ENCODE assay signal across 8 cellular contexts in genomic region chr10:102449321-102450123, GRCh38. TPM values are rescaled to one million over a fixed set of nuclear protein-coding genes. Genes with fewer than 3 reads are reported as not detected.
A peak's percentile ranks its signal among the peaks of the same experiment; 100 is the strongest.
DNase-seq lines count a peak whose midpoint lies in the region; ATAC-seq lines count a peak whose summit lies in the region.

No MANE protein-coding gene starts in this region.

- H3K36me3 Mint-ChIP-seq in activated CD4-positive, alpha-beta T cell treated with anti-CD3 and anti-CD28 coated beads, Interleukin-2, amount 10 ng/mL, durations not matched to agents 7 days and 5 days (ENCODE audit: low read depth) = peaks cover 15% of the 10 kb centered on the region
- peaks cover 11% of the 10 kb centered on the region for H3K36me3 Mint-ChIP-seq in dendritic cell treated with granulocyte-macrophage colony-stimulating factor and Interleukin-4, amounts not matched to agents 40 ng/mL and 50 ng/mL, for 4 days (ENCODE audit: low read depth)

- POLR2A ChIA-PET in activated CD4-positive, alpha-beta T cell treated with anti-CD3 and anti-CD28 coated beads, Interleukin-2, amount 10 ng/mL, durations not matched to agents 7 days and 5 days (lab: Charles Lee) = interaction anchor here (1.0 to 1.2 kb wide), 3 partner anchors 12 to 54 kb away, joined by 3 to 8 read pairs (median 5); partner anchors contain the start of genes CUEDC2 and NFKB2

- H3K27me3 Mint-ChIP-seq in activated CD4-positive, alpha-beta T cell treated with anti-CD3 and anti-CD28 coated beads, Interleukin-2, amount 10 ng/mL, durations not matched to agents 7 days and 5 days = no peaks in the 10 kb centered on the region
- no peaks in the 10 kb centered on the region for H3K27me3 Mint-ChIP-seq in dendritic cell treated with granulocyte-macrophage colony-stimulating factor and Interleukin-4, amounts not matched to agents 40 ng/mL and 50 ng/mL, for 4 days

- H3K4me3 Mint-ChIP-seq in activated CD4-positive, alpha-beta T cell treated with anti-CD3 and anti-CD28 coated beads, Interleukin-2, amount 10 ng/mL, durations not matched to agents 7 days and 5 days = peak overlapping the region; percentile 86
- H3K4me3 Mint-ChIP-seq in dendritic cell treated with granulocyte-macrophage colony-stimulating factor and Interleukin-4, amounts not matched to agents 40 ng/mL and 50 ng/mL, for 4 days = peak overlapping the region; percentile 83

- CTCF ChIA-PET in activated CD4-positive, alpha-beta T cell treated with anti-CD3 and anti-CD28 coated beads, Interleukin-2, amount 10 ng/mL, durations not matched to agents 7 days and 5 days (lab: Charles Lee) = interaction anchor here (1.1 to 4.8 kb wide), 9 partner anchors 9 to 220 kb away, joined by 3 to 37 read pairs (median 5); partner anchors contain the start of genes ACTR1A and SUFU

- intact Hi-C loops in dendritic cell treated with granulocyte-macrophage colony-stimulating factor and Interleukin-4, amounts not matched to agents 40 ng/mL and 50 ng/mL, for 4 days (cut with micrococcal nuclease) = no loop called here

- peak overlapping the region; percentile 94 for H3K27ac Mint-ChIP-seq in activated CD4-positive, alpha-beta T cell treated with anti-CD3 and anti-CD28 coated beads, Interleukin-2, amount 10 ng/mL, durations not matched to agents 7 days and 5 days
- H3K27ac Mint-ChIP-seq in dendritic cell treated with granulocyte-macrophage colony-stimulating factor and Interleukin-4, amounts not matched to agents 40 ng/mL and 50 ng/mL, for 4 days = peak overlapping the region; percentile 87

- no peaks in the 10 kb centered on the region for H3K9me3 Mint-ChIP-seq in activated CD4-positive, alpha-beta T cell treated with anti-CD3 and anti-CD28 coated beads, Interleukin-2, amount 10 ng/mL, durations not matched to agents 7 days and 5 days
- H3K9me3 Mint-ChIP-seq in dendritic cell treated with granulocyte-macrophage colony-stimulating factor and Interleukin-4, amounts not matched to agents 40 ng/mL and 50 ng/mL, for 4 days = no peaks in the 10 kb centered on the region

- H3K4me1 Mint-ChIP-seq in activated CD4-positive, alpha-beta T cell treated with anti-CD3 and anti-CD28 coated beads, Interleukin-2, amount 10 ng/mL, durations not matched to agents 7 days and 5 days = peaks cover 40% of the 10 kb centered on the region
- peaks cover 48% of the 10 kb centered on the region for H3K4me1 Mint-ChIP-seq in dendritic cell treated with granulocyte-macrophage colony-stimulating factor and Interleukin-4, amounts not matched to agents 40 ng/mL and 50 ng/mL, for 4 days (ENCODE audit: low read depth)

- ATAC-seq in GM18502 (IDR thresholded peaks at IDR 0.05; ENCODE audit: poor library complexity, unreplicated experiment) (peak; percentile 55), HG03095 (IDR thresholded peaks at IDR 0.05; ENCODE audit: unreplicated experiment) (peak; percentile 57)

- DNase-seq in NCI-H345 treated with DMSO at 0.1 percent for 48 hours (lab: John Stamatoyannopoulos, UW; ENCODE audit: unreplicated experiment) (peak; percentile 53), medulla oblongata (ENCODE audit: extremely low spot score) (peak; percentile 44), T1000 (lab: John Stamatoyannopoulos, UW) (no peak)
- peak; percentile 93 for DNase-seq in activated CD4-positive, alpha-beta T cell treated with anti-CD3 and anti-CD28 coated beads, Interleukin-2, amount 10 ng/mL, durations not matched to agents 7 days and 5 days
- DNase-seq in stimulated activated CD8-positive, alpha-beta memory T cell treated with anti-CD3 and anti-CD28 coated beads, Interleukin-15, amount 100 ng/mL, for 4 hours (ENCODE audit: low read depth in 2 of 2) = peak; percentile 72 to 86

RNA-seq across cellular contexts. Expression of gene C10orf95, which starts 1.8 kb away (rescaled TPM):
- under 1 TPM in 1 of 2 experiments, not detected in 1; 0.17 TPM for total RNA-seq in activated CD4-positive, alpha-beta T cell treated with anti-CD3 and anti-CD28 coated beads, Interleukin-2, amount 10 ng/mL, durations not matched to agents 7 days and 5 days

RNA-seq across cellular contexts. Expression of gene CUEDC2, which starts 17.1 kb away (rescaled TPM):
- total RNA-seq in activated CD4-positive, alpha-beta T cell treated with anti-CD3 and anti-CD28 coated beads, Interleukin-2, amount 10 ng/mL, durations not matched to agents 7 days and 5 days = 10 to 100 TPM; 63.6 to 68.9 TPM

RNA-seq across cellular contexts. Expression of gene FBXL15, which starts 28.9 kb away (rescaled TPM):
- 10 to 100 TPM in 1 of 2 experiments, 1 to 10 TPM in 1; 8.7 to 11.2 TPM for total RNA-seq in activated CD4-positive, alpha-beta T cell treated with anti-CD3 and anti-CD28 coated beads, Interleukin-2, amount 10 ng/mL, durations not matched to agents 7 days and 5 days

RNA-seq across cellular contexts. Expression of gene PSD, which starts 30.9 kb away (rescaled TPM):
- 1 to 10 TPM; 1.4 to 1.6 TPM for total RNA-seq in activated CD4-positive, alpha-beta T cell treated with anti-CD3 and anti-CD28 coated beads, Interleukin-2, amount 10 ng/mL, durations not matched to agents 7 days and 5 days

RNA-seq across cellular contexts. Expression of gene ACTR1A, which starts 53.0 kb away (rescaled TPM):
- total RNA-seq in activated CD4-positive, alpha-beta T cell treated with anti-CD3 and anti-CD28 coated beads, Interleukin-2, amount 10 ng/mL, durations not matched to agents 7 days and 5 days = 10 to 100 TPM; 76.1 to 84.5 TPM
